Comparison of ENCODE assay signal across 8 cellular contexts in the genomic region with DNA sequence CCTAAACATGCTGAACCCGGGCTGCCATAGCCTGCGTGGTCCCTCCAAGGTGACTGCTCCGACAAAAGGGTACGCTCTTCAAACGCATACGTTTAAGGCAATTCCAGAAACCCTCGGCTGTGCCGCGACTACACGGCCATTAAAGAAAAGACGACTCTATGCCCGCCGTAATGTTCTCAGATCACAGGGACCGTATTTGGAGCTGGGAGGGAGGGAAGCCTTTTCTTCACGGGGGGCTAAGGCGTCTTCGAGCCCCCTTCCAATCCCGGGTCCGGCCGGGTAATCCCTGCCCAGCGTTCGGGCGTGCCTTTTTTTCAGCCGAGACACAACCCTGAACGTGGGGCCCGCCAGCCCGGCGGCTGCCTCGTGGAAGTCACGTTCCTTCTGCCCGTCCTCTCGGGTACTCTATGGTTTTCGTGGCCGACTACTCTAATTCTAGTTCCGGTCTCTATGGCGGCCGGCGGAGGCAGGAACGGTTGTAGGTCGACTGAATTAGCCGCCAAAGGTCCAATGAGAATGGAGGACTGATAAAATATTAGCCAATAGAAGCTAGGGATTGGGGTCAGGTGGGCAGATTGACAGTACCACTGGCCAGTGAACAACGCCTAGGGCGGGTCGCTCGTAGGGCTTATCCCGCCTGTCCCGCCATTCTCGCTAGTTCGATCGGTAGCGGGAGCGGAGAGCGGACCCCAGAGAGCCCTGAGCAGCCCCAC. TPM values are rescaled to one million over a fixed set of nuclear protein-coding genes. Genes with fewer than 3 reads are reported as not detected.
DNase-seq lines count a peak whose midpoint lies in the region; ATAC-seq, FAIRE-seq and TF ChIP-seq lines count a peak whose summit lies in the region.

Gene YBX1 (plus strand): TSS at position 648 of the 713 bp plus-strand sequence. CDS start 148 bp downstream, outside the sequence.

- H3K4me2 ChIP-seq in mammary epithelial cell (ENCODE audit: insufficient read depth, low read depth, low read length), result peak within 1 kb of the TSS; percentile 93

- peak; percentile 96 for ATAC-seq in GM18873 (IDR thresholded peaks at IDR 0.05; ENCODE audit: low FRiP score, unreplicated experiment)
- peak; percentile 75 for ATAC-seq in HG03139 (IDR thresholded peaks at IDR 0.05; ENCODE audit: unreplicated experiment)

- FAIRE-seq in small intestine (lab: Jason Lieb, UNC), result no peak

- peak within 1 kb of the TSS; percentile 84 for H2AFZ ChIP-seq in mammary epithelial cell (ENCODE audit: low read depth, low read length)

- 1% methylated on average over 23 of the region's 53 CpGs for WGBS in mammary epithelial cell (ENCODE audit: low coverage, missing lambda C conversion rate)
- WGBS in small intestine, 3 donors, result 0 to 1% (median 0%) methylated on average over 46 to 53 of the region's 53 CpGs

- no peaks in the 10 kb centered on the region for H3K9me3 ChIP-seq in WERI-Rb-1 (ENCODE audit: severe bottlenecking)
- no peaks in the 10 kb centered on the region for H3K9me3 ChIP-seq in mammary epithelial cell (replicated peaks; ENCODE audit: insufficient read depth, low read length)
- H3K9me3 ChIP-seq in small intestine (ENCODE audit: control insufficient read depth, low read depth), result no peaks in the 10 kb centered on the region

- peaks cover 41% of the 10 kb centered on the region for H3K36me3 ChIP-seq in WERI-Rb-1
- H3K36me3 ChIP-seq in mammary epithelial cell (ENCODE audit: insufficient read depth, low read length), result peaks cover 19% of the 10 kb centered on the region
- H3K36me3 ChIP-seq in small intestine (ENCODE audit: control insufficient read depth in 2 of 2, insufficient read depth in 2 of 2, low read length in 2 of 2), result no peaks in the 10 kb centered on the region

- intact Hi-C loops in mammary epithelial cell (cut with micrococcal nuclease), result loop anchor here (1.0 to 2.0 kb wide), 3 partner anchors 24 to 75 kb away; partner anchors contain the start of gene PPIH

- BruUV-seq in mammary epithelial cell (replicated peaks; lab: Mats Ljungman, UMichigan), result no TSS peak

- peak within 1 kb of the TSS; percentile 91 for H3K27ac ChIP-seq in WERI-Rb-1
- H3K27ac ChIP-seq in mammary epithelial cell (ENCODE audit: insufficient read depth, low read depth, low read length), result peak within 1 kb of the TSS; percentile 80
- peak within 1 kb of the TSS; percentile 89 to 94 for H3K27ac ChIP-seq in small intestine (ENCODE audit: low read depth in 1 of 2, low read length in 1 of 2)

- H3K27me3 ChIP-seq in WERI-Rb-1 (ENCODE audit: insufficient read depth, low read depth, severe bottlenecking) (no peaks in the 10 kb centered on the region), mammary epithelial cell (ENCODE audit: insufficient read depth, low read length) (no peaks in the 10 kb centered on the region), small intestine (ENCODE audit: control insufficient read depth in 2 of 2, insufficient read depth in 2 of 2, low read length in 2 of 2) (no peaks in the 10 kb centered on the region)

- in situ Hi-C loops in ACHN (cut with HindIII; ENCODE audit: low pct_ligation_motif_present, low pct_unique_long_range_greater_than_20kb, low sequenced_read_pairs) (no loop called here), mammary epithelial cell (cut with MboI; ENCODE audit: low sequenced_read_pairs in 2 of 2) (no loop called here)

- no peak for TF ChIP-seq CTCF in WERI-Rb-1 (IDR thresholded peaks at IDR 0.05; ENCODE audit: low read depth, low read length)
- no peak for TF ChIP-seq CTCF in mammary epithelial cell (conservative IDR thresholded peaks at IDR 0.05 in 1 of 2, IDR thresholded peaks at IDR 0.05 in 1 of 2; ENCODE audit: extremely low read depth in 1 of 2, insufficient read depth in 1 of 2, low read depth in 1 of 2, low read length in 2 of 2)

- H3K9ac ChIP-seq in mammary epithelial cell (ENCODE audit: insufficient read depth, low read length), result peak within 1 kb of the TSS; percentile 92

- peaks cover 58% of the 10 kb centered on the region for H3K79me2 ChIP-seq in mammary epithelial cell (ENCODE audit: insufficient read depth, low read length)

- H4K20me1 ChIP-seq in mammary epithelial cell (ENCODE audit: insufficient read depth, low read length), result peaks cover 25% of the 10 kb centered on the region

- dilution Hi-C loops in mammary epithelial cell (cut with HindIII; ENCODE audit: low sequenced_read_pairs), result loop anchor here (5.0 kb wide), 1 partner anchor 60 kb away; the partner anchor contains the start of gene CLDN19

- H3K4me3 ChIP-seq in WERI-Rb-1 (ENCODE audit: low read depth, low read length) (peak within 1 kb of the TSS; percentile 97), mammary epithelial cell (replicated peaks in 1 of 3; ENCODE audit: insufficient read depth in 1 of 3, low read depth in 2 of 3, low read length in 3 of 3) (peak within 1 kb of the TSS; percentile 67 to 86 (median 76)), small intestine (ENCODE audit: low read depth in 1 of 2, low read length in 2 of 2) (peak within 1 kb of the TSS; percentile 71 to 95)

- DNase-seq in ACHN, result peak; percentile 98
- peak; percentile 99 for DNase-seq in NCI-H2227 (lab: John Stamatoyannopoulos, UW; ENCODE audit: unreplicated experiment)
- peak; percentile 97 for DNase-seq in WERI-Rb-1
- peak; percentile 98 for DNase-seq in mammary epithelial cell
- DNase-seq in iPS-NIHi11 (ENCODE audit: low spot score), result peak; percentile 97
- DNase-seq in small intestine, result peak; percentile 100

- H3K4me1 ChIP-seq in mammary epithelial cell (ENCODE audit: insufficient read depth, low read length) (peaks cover 36% of the 10 kb centered on the region), small intestine (ENCODE audit: control insufficient read depth in 2 of 2, insufficient read depth in 1 of 2, low read depth in 1 of 2, low read length in 1 of 2) (peaks cover 9 to 11% of the 10 kb centered on the region in 2 donors)

- CTCF ChIA-PET in mammary epithelial cell (lab: Charles Lee; ENCODE audit: low non-redundant PET), result interaction anchor here (0.7 kb wide), 1 partner anchor 1217 kb away, joined by 3 read pairs; no protein-coding TSS in a partner anchor

RNA-seq across cellular contexts. Expression of gene YBX1, which starts in this region (rescaled TPM):
- total RNA-seq in mammary epithelial cell, result 100 to 1,000 TPM; 442 to 862 TPM
- polyA plus RNA-seq in mammary epithelial cell, result 1,097 TPM
- polyA minus RNA-seq in mammary epithelial cell, result 959 TPM
- 100 to 1,000 TPM; 509 to 779 (median 604) TPM for polyA plus RNA-seq in small intestine

Comparison
In these comparisons a context has a peak if more than half of its experiments do, and no peak if none do; other contexts are left out.
1. Peak in every context shown above with its lines: DNase-seq, ATAC-seq, H3K4me3 ChIP-seq and H3K27ac ChIP-seq.